ENCODE assay signal across 28 cellular contexts in the genomic region with DNA sequence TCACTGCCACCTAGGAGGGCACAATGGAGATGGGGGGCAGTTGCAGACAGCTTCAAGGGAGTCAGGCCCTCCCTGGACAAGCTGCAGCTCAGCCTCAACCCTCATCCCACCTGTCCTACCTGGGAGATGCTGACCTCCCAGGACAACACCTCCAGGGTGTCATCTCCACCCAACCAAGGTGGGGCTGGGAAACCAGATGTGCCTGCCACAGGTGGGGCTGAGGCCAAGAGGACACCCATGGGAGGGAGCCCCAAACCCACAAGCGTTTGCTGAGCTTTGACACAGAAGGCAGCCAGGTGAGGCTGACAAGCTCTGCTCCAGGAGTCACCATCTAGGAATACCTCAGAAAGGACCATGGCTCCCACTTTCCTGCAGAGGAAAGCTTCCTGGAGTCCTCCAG.
"Had no signal": no experiment of that assay in that cellular context is flagged by ENCODE, and none has a peak within 500 bp of the region (broad histone marks: within the 10 kb centered on the region; RNA-seq: fewer than 3 reads in every experiment).

No MANE protein-coding gene starts in this region.

- FAIRE-seq: bronchial epithelial cell had no signal

- H3K9me3 ChIP-seq: ascending aorta, body of pancreas had no signal

- H3K4me3 ChIP-seq: ascending aorta, body of pancreas had no signal

- ATAC-seq: activated naive CD4-positive, alpha-beta T cell treated with anti-CD3 and anti-CD28 coated beads, Interleukin-2, amount 50 U/mL, for 72 hours; activated naive CD8-positive, alpha-beta T cell treated with anti-CD3 and anti-CD28 coated beads, Interleukin-2, amount 50 U/mL, for 24 hours; activated T-cell treated with anti-CD3 and anti-CD28 coated beads, Interleukin-2, amount 50 U/mL, for 72 hours; body of pancreas; T-helper 17 cell; WTC11 had no signal

- DNase-seq: activated CD4-positive, alpha-beta memory T cell treated with anti-CD3 and anti-CD28 coated beads for 36 hours; activated CD4-positive, alpha-beta T cell treated with anti-CD3 and anti-CD28 coated beads, Interleukin-2, amount 10 ng/mL, durations not matched to agents 7 days and 5 days; activated naive CD4-positive, alpha-beta T cell treated with Interleukin-2 at 50 U/mL for 16 hours; activated naive CD8-positive, alpha-beta T cell treated with anti-CD3 and anti-CD28 coated beads, Interleukin-2, amount 50 U/mL, for 24 hours; activated T-cell treated with anti-CD3 and anti-CD28 coated beads for 4 hours; activated T-cell treated with anti-CD3 and anti-CD28 coated beads, Interleukin-2, amount 50 U/mL, for 72 hours; amniotic stem cell; body of pancreas; central memory CD4-positive, alpha-beta T cell; MV-4-11; NCI-H1092 treated with DMSO at 0.1 percent for 48 hours; NCI-H1417 treated with DMSO at 0.1 percent for 48 hours; NCI-H1694; NCI-H2029; NCI-H2107; NCI-H2171 treated with DMSO at 0.1 percent for 48 hours; NCI-H345; NCI-H510A; NCI-H526 treated with DMSO at 0.1 percent for 48 hours; NCI-H82; SIG-M5; T-helper 17 cell; T-helper 9 cell had no signal

- H3K27me3 ChIP-seq: ascending aorta, body of pancreas had no signal

- H3K4me2 ChIP-seq: KMS-11 had no signal

- H3K27ac ChIP-seq: ascending aorta, KMS-11 had no signal

- H3K9ac ChIP-seq: KMS-11 had no signal

- H3K36me3 ChIP-seq: ascending aorta had no signal
